9 cellular contexts compared by ENCODE assay signal in the genomic region with DNA sequence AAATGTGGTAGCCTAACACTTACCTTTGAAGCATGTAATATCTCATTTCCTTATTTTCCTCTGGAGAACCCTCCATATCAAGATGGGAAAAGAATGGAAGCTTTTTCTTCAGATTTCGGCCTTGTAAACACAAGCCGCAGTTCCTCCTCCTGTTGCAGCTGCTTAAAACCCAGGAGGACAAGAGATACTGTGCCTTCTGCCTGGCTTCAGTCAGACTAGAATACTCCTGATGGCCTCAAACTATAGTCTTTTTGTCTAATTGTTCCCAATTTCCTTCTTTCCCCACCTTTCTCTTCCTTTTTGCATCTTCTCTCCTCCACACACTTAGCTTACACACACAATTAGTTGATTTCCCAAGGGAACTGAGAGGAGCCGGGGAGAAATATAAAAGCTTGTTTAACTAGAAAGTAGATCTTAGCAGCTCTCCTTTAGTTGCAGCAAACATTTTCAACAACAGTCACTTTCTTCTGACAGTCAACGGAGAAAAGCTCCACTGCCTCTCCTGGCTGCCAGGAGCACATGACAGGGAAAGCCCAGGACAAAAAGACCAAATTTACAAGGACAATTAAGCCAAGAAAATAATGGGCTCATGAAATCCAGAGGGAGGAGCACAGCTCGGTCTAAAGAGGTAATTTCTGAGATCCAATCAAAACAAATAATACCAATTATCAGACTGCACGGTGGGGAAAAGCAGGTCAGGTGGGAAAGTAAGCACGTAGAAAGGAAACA.
DNase-seq lines count a peak whose midpoint lies in the region; ATAC-seq and TF ChIP-seq lines count a peak whose summit lies in the region.
"Had no signal": no experiment of that assay in that cellular context is flagged by ENCODE, and none has a peak within 500 bp of the region (broad histone marks: within the 10 kb centered on the region; RNA-seq: fewer than 3 reads in every experiment).

No MANE protein-coding gene starts in this region.

- no peak overlapping the region for H3K27ac ChIP-seq in fibroblast of lung (ENCODE audit: insufficient read depth, low read length)
- no peak overlapping the region for H3K27ac ChIP-seq in effector memory CD4-positive, alpha-beta T cell (ENCODE audit: insufficient read depth, low read length, poor library complexity, severe bottlenecking)

- no peak overlapping the region for H2AFZ ChIP-seq in fibroblast of lung (ENCODE audit: low read length)

- H3K27me3 Mint-ChIP-seq in osteocyte (ENCODE audit: unreplicated experiment), result no peaks in the 10 kb centered on the region

- ATAC-seq in GM21737 (IDR thresholded peaks at IDR 0.05; ENCODE audit: unreplicated experiment), result no peak

- no peaks in the 10 kb centered on the region for H3K27me3 ChIP-seq in fibroblast of lung (ENCODE audit: control insufficient read depth, insufficient read depth, low read length)
- no peaks in the 10 kb centered on the region for H3K27me3 ChIP-seq in effector memory CD4-positive, alpha-beta T cell (replicated peaks; ENCODE audit: control insufficient read depth, insufficient read depth, low read length, poor library complexity, severe bottlenecking)

- no peak overlapping the region for H3K4me3 Mint-ChIP-seq in osteocyte (ENCODE audit: unreplicated experiment)

- peak overlapping the region in 1 of 4 experiments; percentile 8 for H3K4me3 ChIP-seq in fibroblast of lung (replicated peaks in 1 of 4; ENCODE audit: control extremely low read depth in 1 of 4, insufficient read depth in 1 of 4, low read depth in 3 of 4, low read length in 4 of 4)
- no peak overlapping the region for H3K4me3 ChIP-seq in effector memory CD4-positive, alpha-beta T cell (ENCODE audit: insufficient read depth, low read depth, low read length, poor library complexity, severe bottlenecking)

- H3K27ac Mint-ChIP-seq in osteocyte (ENCODE audit: unreplicated experiment), result peak overlapping the region; percentile 71

- peaks cover 7% of the 10 kb centered on the region for H3K36me3 Mint-ChIP-seq in osteocyte (ENCODE audit: unreplicated experiment)

- H3K4me1 Mint-ChIP-seq in osteocyte (ENCODE audit: unreplicated experiment), result peaks cover 32% of the 10 kb centered on the region

- H3K36me3 ChIP-seq in fibroblast of lung (ENCODE audit: control insufficient read depth, insufficient read depth, low read length), result no peaks in the 10 kb centered on the region
- no peaks in the 10 kb centered on the region for H3K36me3 ChIP-seq in effector memory CD4-positive, alpha-beta T cell (ENCODE audit: control insufficient read depth, insufficient read depth, low read length)

- no peak for TF ChIP-seq CTCF in fibroblast of lung (conservative IDR thresholded peaks at IDR 0.05 in 1 of 2, IDR thresholded peaks at IDR 0.05 in 1 of 2; ENCODE audit: low read depth in 1 of 2, low read length in 2 of 2)
- no peak for TF ChIP-seq CTCF in osteocyte (IDR thresholded peaks at IDR 0.05)

- no peaks in the 10 kb centered on the region for H3K9me3 Mint-ChIP-seq in osteocyte (ENCODE audit: unreplicated experiment)

- no peaks in the 10 kb centered on the region for H3K79me2 ChIP-seq in fibroblast of lung (ENCODE audit: control insufficient read depth, insufficient read depth, low read length)

- no peak overlapping the region for H3K4me2 ChIP-seq in fibroblast of lung (ENCODE audit: extremely low read depth, insufficient read depth, low read length)

- peak; percentile 79 for DNase-seq in G401 (ENCODE audit: low spot score)
- DNase-seq in NCI-H748 (lab: John Stamatoyannopoulos, UW; ENCODE audit: unreplicated experiment), result peak; percentile 83
- DNase-seq in fibroblast of lung (ENCODE audit: low read depth in 2 of 2), result peak; percentile 12 to 18
- DNase-seq in osteocyte (ENCODE audit: extremely low spot score, unreplicated experiment), result no peak
- DNase-seq in occipital lobe (lab: John Stamatoyannopoulos, UW), result no peak
- DNase-seq in effector memory CD4-positive, alpha-beta T cell, result no peak
- DNase-seq in activated naive CD4-positive, alpha-beta T cell (lab: John Stamatoyannopoulos, UW), result no peak
- DNase-seq: stimulated activated naive CD4-positive, alpha-beta T cell treated with Interleukin-2 at 50 U/mL for 16 hours had no signal

- H4K20me1 ChIP-seq in fibroblast of lung (ENCODE audit: control insufficient read depth, extremely low read depth, insufficient read depth, low read length), result no peaks in the 10 kb centered on the region

- no peaks in the 10 kb centered on the region for H3K9me3 ChIP-seq in fibroblast of lung (ENCODE audit: control insufficient read depth, insufficient read depth, low read depth, low read length)
- H3K9me3 ChIP-seq in effector memory CD4-positive, alpha-beta T cell (ENCODE audit: control insufficient read depth, low read length), result no peaks in the 10 kb centered on the region

- no peaks in the 10 kb centered on the region for H3K4me1 ChIP-seq in fibroblast of lung (ENCODE audit: control insufficient read depth, extremely low read depth, insufficient read depth, low read length)
- no peaks in the 10 kb centered on the region for H3K4me1 ChIP-seq in effector memory CD4-positive, alpha-beta T cell (ENCODE audit: control insufficient read depth, insufficient read depth, low read length, poor library complexity, severe bottlenecking)

- no peak overlapping the region for H3K9ac ChIP-seq in fibroblast of lung (ENCODE audit: insufficient read depth, low read length)

- in situ Hi-C loops in G401 (cut with HindIII; ENCODE audit: low sequenced_read_pairs), result no loop called here

Comparison
In these comparisons a context has a peak if more than half of its experiments do, and no peak if none do; other contexts are left out.
1. DNase-seq: peak in G401 (single experiment), NCI-H748 (single experiment) and fibroblast of lung (2 of 2); none in osteocyte (single experiment), occipital lobe (single experiment), effector memory CD4-positive, alpha-beta T cell (0 of 3) and activated naive CD4-positive, alpha-beta T cell (0 of 4).